ENCODE assay signal across 8 cellular contexts in genomic region chr17:56977673-56978395, GRCh38. TPM values are rescaled to one million over a fixed set of nuclear protein-coding genes. Genes with fewer than 3 reads are reported as not detected.
DNase-seq lines count a peak whose midpoint lies in the region; ATAC-seq, FAIRE-seq and TF ChIP-seq lines count a peak whose summit lies in the region.

A gene with protein sequence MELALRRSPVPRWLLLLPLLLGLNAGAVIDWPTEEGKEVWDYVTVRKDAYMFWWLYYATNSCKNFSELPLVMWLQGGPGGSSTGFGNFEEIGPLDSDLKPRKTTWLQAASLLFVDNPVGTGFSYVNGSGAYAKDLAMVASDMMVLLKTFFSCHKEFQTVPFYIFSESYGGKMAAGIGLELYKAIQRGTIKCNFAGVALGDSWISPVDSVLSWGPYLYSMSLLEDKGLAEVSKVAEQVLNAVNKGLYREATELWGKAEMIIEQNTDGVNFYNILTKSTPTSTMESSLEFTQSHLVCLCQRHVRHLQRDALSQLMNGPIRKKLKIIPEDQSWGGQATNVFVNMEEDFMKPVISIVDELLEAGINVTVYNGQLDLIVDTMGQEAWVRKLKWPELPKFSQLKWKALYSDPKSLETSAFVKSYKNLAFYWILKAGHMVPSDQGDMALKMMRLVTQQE (plus strand): TSS chr17:56978131. CDS start chr17:56978160, 29 bp downstream.

- peak in 2 of 3 donors; percentile 23 to 58 for TF ChIP-seq POLR2A in spleen (IDR thresholded peaks at IDR 0.05)

- H3K36me3 ChIP-seq in bronchial epithelial cell (ENCODE audit: control insufficient read depth, insufficient read depth, low read length) (no peaks in the 10 kb centered on the region), spleen (peaks cover 0 to 26% (median 11%) of the 10 kb centered on the region in 6 donors)

- 1% methylated on average over 29 to 42 of the region's 42 CpGs for WGBS in spleen, 5 donors

- H3K4me3 ChIP-seq in WI38 (ENCODE audit: low read depth, low read length) = peak within 1 kb of the TSS; percentile 74
- peak within 1 kb of the TSS; percentile 58 for H3K4me3 ChIP-seq in bronchial epithelial cell (ENCODE audit: low read depth, low read length)
- peak within 1 kb of the TSS; percentile 59 to 83 (median 66) for H3K4me3 ChIP-seq in spleen

- no peak for FAIRE-seq in bronchial epithelial cell (lab: Jason Lieb, UNC)

- intact Hi-C loops in spleen (cut with DNase I; ENCODE audit: low total_unique reads) = no loop called here

- peak within 1 kb of the TSS; percentile 59 to 86 (median 82) for H3K27ac ChIP-seq in spleen

- no peaks in the 10 kb centered on the region for H3K9me3 ChIP-seq in spleen

- DNase-seq in NCI-H2081 (lab: John Stamatoyannopoulos, UW) (peak; percentile 84 to 85), NCI-H2081 treated with DMSO at 0.1 percent for 48 hours (lab: John Stamatoyannopoulos, UW) (no peak), NCI-H2171 (lab: John Stamatoyannopoulos, UW) (peak; percentile 85), bronchial epithelial cell (ENCODE audit: low read depth) (peak; percentile 64), inferior parietal cortex (ENCODE audit: extremely low spot score) (peak; percentile 70), spleen (peak; percentile 95)

- H3K27me3 ChIP-seq in bronchial epithelial cell (ENCODE audit: control insufficient read depth, insufficient read depth, low read length) (no peaks in the 10 kb centered on the region), spleen (replicated peaks in 1 of 7) (peaks cover 0 to 5% (median 0%) of the 10 kb centered on the region in 7 donors)

- TF ChIP-seq CTCF in WI38 (IDR thresholded peaks at IDR 0.05; ENCODE audit: low read depth, low read length) (no peak), bronchial epithelial cell (IDR thresholded peaks at IDR 0.05; ENCODE audit: insufficient read depth, low read length, severe bottlenecking) (no peak), spleen (IDR thresholded peaks at IDR 0.05 in 8 of 11, conservative IDR thresholded peaks at IDR 0.05 in 3 of 11) (no peak)

- peak; percentile 72 for ATAC-seq in HG03045 (IDR thresholded peaks at IDR 0.05; ENCODE audit: unreplicated experiment)

- peaks cover 11 to 62% (median 29%) of the 10 kb centered on the region in 6 donors for H3K4me1 ChIP-seq in spleen

RNA-seq across cellular contexts. Expression of the gene that starts here (rescaled TPM):
- total RNA-seq in bronchial epithelial cell = 99.0 and 137 TPM in 2 replicates
- 100 to 1,000 TPM in 4 of 7 donors, 10 to 100 TPM in 3; 74.4 to 127 (median 100) TPM for total RNA-seq in spleen
- polyA plus RNA-seq in spleen = 10 to 100 TPM; 75.1 to 95.4 (median 88.5) TPM
